ENCODE assay signal across 27 cellular contexts in genomic region chr9:15736569-15736968, GRCh38.
"Had no signal": no experiment of that assay in that cellular context is flagged by ENCODE, and none has a peak within 500 bp of the region (broad histone marks: within the 10 kb centered on the region; RNA-seq: fewer than 3 reads in every experiment).

No MANE protein-coding gene starts in this region.

- H3K36me3 ChIP-seq: adrenal gland, cardiac muscle cell, colonic mucosa had no signal

- H3K27ac Mint-ChIP-seq: activated CD4-positive, alpha-beta memory T cell treated with anti-CD3 and anti-CD28 coated beads for 36 hours; activated CD8-positive, alpha-beta memory T cell treated with anti-CD3 and anti-CD28 coated beads, Interleukin-2, amount 10 ng/mL, durations not matched to agents 7 days and 5 days; activated CD8-positive, alpha-beta T cell treated with anti-CD3 and anti-CD28 coated beads, Interleukin-2, amount 10 ng/mL, durations not matched to agents 7 days and 5 days; activated naive CD4-positive, alpha-beta T cell treated with anti-CD3 and anti-CD28 coated beads for 36 hours; activated naive CD4-positive, alpha-beta T cell treated with anti-CD3 and anti-CD28 coated beads, Interleukin-2, amount 50 U/mL, for 24 hours; activated naive CD8-positive, alpha-beta T cell treated with anti-CD3 and anti-CD28 coated beads for 36 hours; activated naive CD8-positive, alpha-beta T cell treated with anti-CD3 and anti-CD28 coated beads, Interleukin-2, amount 50 U/mL, for 24 hours; activated T-helper 1 cell treated with anti-CD3 and anti-CD28 coated beads, Interleukin-12 subunit alpha, Interleukin-12 subunit beta, Interleukin-2, Interleukin-4 antibody, amounts not matched to agents 30 ng/mL and 10 ng/mL and 1 ng/mL, durations not matched to agents 14 hours and 24 hours and 36 hours; activated T-helper 2 cell treated with anti-CD3 and anti-CD28 coated beads, Interferon-gamma antibody, Interleukin-2, Interleukin-4, amounts not matched to agents 10 μg/mL and 5 μg/mL and 100 μg/mL, durations not matched to agents 14 hours and 24 hours and 36 hours had no signal

- H3K4me1 ChIP-seq: adrenal gland, body of pancreas, colonic mucosa had no signal

- H3K27ac ChIP-seq: adrenal gland, body of pancreas, cardiac muscle cell, colonic mucosa had no signal

- H3K4me1 Mint-ChIP-seq: activated CD8-positive, alpha-beta memory T cell treated with anti-CD3 and anti-CD28 coated beads, Interleukin-2, amount 10 ng/mL, durations not matched to agents 7 days and 5 days; activated naive CD4-positive, alpha-beta T cell treated with anti-CD3 and anti-CD28 coated beads, Interleukin-2, amount 50 U/mL, for 24 hours; activated naive CD8-positive, alpha-beta T cell treated with anti-CD3 and anti-CD28 coated beads for 36 hours; activated naive CD8-positive, alpha-beta T cell treated with anti-CD3 and anti-CD28 coated beads, Interleukin-2, amount 50 U/mL, for 24 hours had no signal

- DNase-seq: activated CD4-positive, alpha-beta memory T cell treated with anti-CD3 and anti-CD28 coated beads for 36 hours; activated CD4-positive, alpha-beta T cell treated with anti-CD3 and anti-CD28 coated beads for 1 hour; activated CD4-positive, alpha-beta T cell treated with anti-CD3 and anti-CD28 coated beads for 48 hours; activated CD8-positive, alpha-beta memory T cell treated with anti-CD3 and anti-CD28 coated beads, Interleukin-2, amount 10 ng/mL, durations not matched to agents 7 days and 5 days; activated CD8-positive, alpha-beta memory T cell treated with anti-CD3 and anti-CD28 coated beads, Interleukin-2, amount 50 U/mL, for 4 hours; activated CD8-positive, alpha-beta T cell treated with anti-CD3 and anti-CD28 coated beads, Interleukin-2, amount 10 ng/mL, durations not matched to agents 7 days and 5 days; activated effector memory CD4-positive, alpha-beta T cell treated with anti-CD3 and anti-CD28 coated beads, Interleukin-2, amount 50 U/mL, for 16 hours; activated naive CD4-positive, alpha-beta T cell treated with anti-CD3 and anti-CD28 coated beads for 36 hours; activated naive CD8-positive, alpha-beta T cell treated with anti-CD3 and anti-CD28 coated beads for 36 hours; activated naive CD8-positive, alpha-beta T cell treated with anti-CD3 and anti-CD28 coated beads, Interleukin-2, amount 50 U/mL, for 24 hours; activated T-cell treated with anti-CD3 and anti-CD28 coated beads, Interleukin-2, amount 50 U/mL, for 1 hour; activated T-cell treated with anti-CD3 and anti-CD28 coated beads, Interleukin-2, amount 50 U/mL, for 48 hours; adrenal gland; amygdala; aorta; body of pancreas; central memory CD4-positive, alpha-beta T cell; cerebellar nuclear complex; colonic mucosa; effector CD8-positive, alpha-beta T cell; head of caudate nucleus; T-helper 2 cell had no signal

- ATAC-seq: activated CD8-positive, alpha-beta memory T cell treated with anti-CD3 and anti-CD28 coated beads, Interleukin-2, amount 10 ng/mL, durations not matched to agents 7 days and 5 days; activated CD8-positive, alpha-beta T cell treated with anti-CD3 and anti-CD28 coated beads, Interleukin-2, amount 10 ng/mL, durations not matched to agents 7 days and 5 days; activated naive CD8-positive, alpha-beta T cell treated with anti-CD3 and anti-CD28 coated beads, Interleukin-2, amount 50 U/mL, for 24 hours; body of pancreas; esophagus mucosa had no signal

- H3K9me3 Mint-ChIP-seq: activated CD4-positive, alpha-beta memory T cell treated with anti-CD3 and anti-CD28 coated beads for 36 hours; activated naive CD4-positive, alpha-beta T cell treated with anti-CD3 and anti-CD28 coated beads for 36 hours; activated naive CD4-positive, alpha-beta T cell treated with anti-CD3 and anti-CD28 coated beads, Interleukin-2, amount 50 U/mL, for 24 hours; activated naive CD8-positive, alpha-beta T cell treated with anti-CD3 and anti-CD28 coated beads for 36 hours; activated T-helper 1 cell treated with anti-CD3 and anti-CD28 coated beads, Interleukin-12 subunit alpha, Interleukin-12 subunit beta, Interleukin-2, Interleukin-4 antibody, amounts not matched to agents 30 ng/mL and 10 ng/mL and 1 ng/mL, durations not matched to agents 14 hours and 24 hours and 36 hours; activated T-helper 2 cell treated with anti-CD3 and anti-CD28 coated beads, Interferon-gamma antibody, Interleukin-2, Interleukin-4, amounts not matched to agents 10 μg/mL and 5 μg/mL and 100 μg/mL, durations not matched to agents 14 hours and 24 hours and 36 hours had no signal

- H3K27me3 Mint-ChIP-seq: activated CD4-positive, alpha-beta memory T cell treated with anti-CD3 and anti-CD28 coated beads for 36 hours; activated CD8-positive, alpha-beta memory T cell treated with anti-CD3 and anti-CD28 coated beads, Interleukin-2, amount 10 ng/mL, durations not matched to agents 7 days and 5 days; activated naive CD4-positive, alpha-beta T cell treated with anti-CD3 and anti-CD28 coated beads, Interleukin-2, amount 50 U/mL, for 24 hours; activated naive CD8-positive, alpha-beta T cell treated with anti-CD3 and anti-CD28 coated beads for 36 hours; activated naive CD8-positive, alpha-beta T cell treated with anti-CD3 and anti-CD28 coated beads, Interleukin-2, amount 50 U/mL, for 24 hours had no signal

- H3K4me3 Mint-ChIP-seq: activated CD4-positive, alpha-beta memory T cell treated with anti-CD3 and anti-CD28 coated beads for 36 hours; activated CD8-positive, alpha-beta memory T cell treated with anti-CD3 and anti-CD28 coated beads, Interleukin-2, amount 10 ng/mL, durations not matched to agents 7 days and 5 days; activated CD8-positive, alpha-beta T cell treated with anti-CD3 and anti-CD28 coated beads, Interleukin-2, amount 10 ng/mL, durations not matched to agents 7 days and 5 days; activated naive CD4-positive, alpha-beta T cell treated with anti-CD3 and anti-CD28 coated beads for 36 hours; activated naive CD4-positive, alpha-beta T cell treated with anti-CD3 and anti-CD28 coated beads, Interleukin-2, amount 50 U/mL, for 24 hours; activated naive CD8-positive, alpha-beta T cell treated with anti-CD3 and anti-CD28 coated beads for 36 hours; activated naive CD8-positive, alpha-beta T cell treated with anti-CD3 and anti-CD28 coated beads, Interleukin-2, amount 50 U/mL, for 24 hours; activated T-helper 1 cell treated with anti-CD3 and anti-CD28 coated beads, Interleukin-12 subunit alpha, Interleukin-12 subunit beta, Interleukin-2, Interleukin-4 antibody, amounts not matched to agents 30 ng/mL and 10 ng/mL and 1 ng/mL, durations not matched to agents 14 hours and 24 hours and 36 hours had no signal

- H3K4me3 ChIP-seq: adrenal gland, body of pancreas, cardiac muscle cell, colonic mucosa had no signal

- H3K36me3 Mint-ChIP-seq: activated CD4-positive, alpha-beta memory T cell treated with anti-CD3 and anti-CD28 coated beads for 36 hours; activated CD8-positive, alpha-beta memory T cell treated with anti-CD3 and anti-CD28 coated beads, Interleukin-2, amount 10 ng/mL, durations not matched to agents 7 days and 5 days; activated naive CD4-positive, alpha-beta T cell treated with anti-CD3 and anti-CD28 coated beads, Interleukin-2, amount 50 U/mL, for 24 hours; activated naive CD8-positive, alpha-beta T cell treated with anti-CD3 and anti-CD28 coated beads for 36 hours had no signal

- H3K9me3 ChIP-seq: adrenal gland, body of pancreas, colonic mucosa had no signal

- H3K27me3 ChIP-seq: adrenal gland, body of pancreas, cardiac muscle cell, colonic mucosa had no signal
